In the genomic region with DNA sequence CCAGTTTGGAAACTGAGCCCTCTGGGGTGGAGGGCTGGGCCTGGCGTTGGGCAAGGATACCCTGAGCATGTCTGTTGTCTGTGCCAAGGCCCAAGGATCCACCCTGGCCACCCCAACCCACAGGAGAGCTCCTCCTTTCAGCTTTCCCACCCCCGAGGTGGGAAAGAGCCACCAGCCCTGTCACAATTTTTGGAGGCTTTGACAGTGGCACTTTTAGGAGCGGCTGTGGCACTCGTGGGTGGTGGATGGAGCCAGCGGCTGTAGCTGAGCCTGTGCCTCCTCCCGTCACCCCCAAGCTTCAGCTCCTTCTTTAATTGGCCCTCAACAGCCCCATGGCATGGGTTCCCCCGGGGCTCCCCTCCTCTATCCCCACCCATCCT, we compare ENCODE assay signal across 14 cellular contexts. TPM values are rescaled to one million over a fixed set of nuclear protein-coding genes. Genes with fewer than 3 reads are reported as not detected.
A peak's percentile ranks its signal among the peaks of the same experiment; 100 is the strongest.
DNase-seq lines count a peak whose midpoint lies in the region; ATAC-seq lines count a peak whose summit lies in the region.
"Had no signal": no experiment of that assay in that cellular context is flagged by ENCODE, and none has a peak within 500 bp of the region (broad histone marks: within the 10 kb centered on the region; RNA-seq: fewer than 3 reads in every experiment).

No MANE protein-coding gene starts in this region.

- no peak overlapping the region for H2BK12ac ChIP-seq in neuronal stem cell (ENCODE audit: low read length)

- no peak overlapping the region for H2AFZ ChIP-seq in neuronal stem cell (ENCODE audit: low read length)

- H3K4me3 Mint-ChIP-seq in activated T-helper 2 cell treated with anti-CD3 and anti-CD28 coated beads, Interferon-gamma antibody, Interleukin-2, Interleukin-4, amounts not matched to agents 10 μg/mL and 5 μg/mL and 100 μg/mL, durations not matched to agents 14 hours and 24 hours and 36 hours (ENCODE audit: low read depth): no peak overlapping the region
- H3K4me3 Mint-ChIP-seq: CD8-positive, alpha-beta T cell; H9; IgD-negative memory B cell had no signal

- no peaks in the 10 kb centered on the region for H3K27me3 Mint-ChIP-seq in activated T-helper 2 cell treated with anti-CD3 and anti-CD28 coated beads, Interferon-gamma antibody, Interleukin-2, Interleukin-4, amounts not matched to agents 10 μg/mL and 5 μg/mL and 100 μg/mL, durations not matched to agents 14 hours and 24 hours and 36 hours (ENCODE audit: low read depth)
- H3K27me3 Mint-ChIP-seq: IgD-negative memory B cell had no signal

- peak overlapping the region; percentile 85; the same call in 1 of the 2 replicates for H3K27ac ChIP-seq in BLaER1
- H3K27ac ChIP-seq in BLaER1 treated with 17β-estradiol and CSF1 and Interleukin-3, amounts not matched to agents 10 nM and 100 nM: no peak overlapping the region
- H3K27ac ChIP-seq in neuronal stem cell (replicated peaks; ENCODE audit: low read length): no peak overlapping the region
- no peak overlapping the region for H3K27ac ChIP-seq in aorta (ENCODE audit: low read depth in 1 of 2, low read length in 2 of 2)

- no peaks in the 10 kb centered on the region for H3K9me3 ChIP-seq in BLaER1
- H3K9me3 ChIP-seq in BLaER1 treated with 17β-estradiol and CSF1 and Interleukin-3, amounts not matched to agents 10 nM and 100 nM (replicated peaks in 1 of 11): no peaks in the 10 kb centered on the region
- H3K9me3 ChIP-seq in neuronal stem cell (replicated peaks in 1 of 2; ENCODE audit: control insufficient read depth in 2 of 2, insufficient read depth in 1 of 2, low read depth in 1 of 2, low read length in 2 of 2): peaks cover 0 to 10% of the 10 kb centered on the region in 2 donors
- H3K9me3 ChIP-seq in aorta (ENCODE audit: control insufficient read depth, low read length): no peaks in the 10 kb centered on the region

- peak overlapping the region; percentile 25 for H3K23ac ChIP-seq in neuronal stem cell (ENCODE audit: low read depth, low read length, poor library complexity)

- H2BK5ac ChIP-seq in neuronal stem cell (ENCODE audit: low read length): peak overlapping the region; percentile 66

- DNase-seq in neuronal stem cell (ENCODE audit: low spot score) (no peak), aorta (peak; percentile 27 to 49)
- no peak for DNase-seq in activated T-helper 2 cell treated with anti-CD3 and anti-CD28 coated beads, Interferon-gamma antibody, Interleukin-2, Interleukin-4, amounts not matched to agents 10 μg/mL and 5 μg/mL and 100 μg/mL, durations not matched to agents 14 hours and 24 hours and 36 hours (ENCODE audit: low spot score)
- DNase-seq: ACHN; AML-193; Calu3; CD8-positive, alpha-beta T cell; DMS79 treated with DMSO at 0.1 percent for 48 hours; GF-D8; H9 had no signal

- H4K20me1 ChIP-seq in BLaER1: no peaks in the 10 kb centered on the region
- peaks cover 0 to 23% (median 0%) of the 10 kb centered on the region in 11 experiments; a peak in 3 of 22 replicates for H4K20me1 ChIP-seq in BLaER1 treated with 17β-estradiol and CSF1 and Interleukin-3, amounts not matched to agents 10 nM and 100 nM

- no peak overlapping the region for H2BK120ac ChIP-seq in neuronal stem cell (ENCODE audit: low read depth, low read length)

- intact Hi-C loops in aorta (cut with DNase I): no loop called here
- intact Hi-C loops in activated T-helper 2 cell treated with anti-CD3 and anti-CD28 coated beads, Interferon-gamma antibody, Interleukin-2, Interleukin-4, amounts not matched to agents 10 μg/mL and 5 μg/mL and 100 μg/mL, durations not matched to agents 14 hours and 24 hours and 36 hours (cut with micrococcal nuclease): no loop called here

- peak overlapping the region; percentile 75 for H3K14ac ChIP-seq in neuronal stem cell (ENCODE audit: low read length)

- no peak overlapping the region for H4K8ac ChIP-seq in neuronal stem cell (ENCODE audit: low read depth, low read length)

- H2BK15ac ChIP-seq in neuronal stem cell (ENCODE audit: low read length): no peak overlapping the region

- H4K91ac ChIP-seq in neuronal stem cell (ENCODE audit: low read depth, low read length, poor library complexity): no peak overlapping the region

- H3K9ac ChIP-seq in BLaER1 (no peak overlapping the region), neuronal stem cell (ENCODE audit: low read depth, low read length, poor library complexity) (no peak overlapping the region)
- 0 out of 22 replicates have a peak overlapping the region, but pooled peaks of 1 of the 11 experiments have one; percentile 9 for H3K9ac ChIP-seq in BLaER1 treated with 17β-estradiol and CSF1 and Interleukin-3, amounts not matched to agents 10 nM and 100 nM

- WGBS in neuronal stem cell (ENCODE audit: extremely low coverage in 2 of 2, insufficient read length in 2 of 2, insufficient replicate concordance in 1 of 2), 2 donors: no CpG with 5 or more reads among the region's 7 CpGs
- WGBS in aorta, 2 donors: 80 to 81% methylated on average over 7 of the region's 7 CpGs

- no peak overlapping the region for H3K18ac ChIP-seq in neuronal stem cell (ENCODE audit: low read length)

- H3K36me3 ChIP-seq in BLaER1: no peaks in the 10 kb centered on the region
- no peaks in the 10 kb centered on the region for H3K36me3 ChIP-seq in BLaER1 treated with 17β-estradiol and CSF1 and Interleukin-3, amounts not matched to agents 10 nM and 100 nM
- H3K36me3 ChIP-seq in neuronal stem cell (replicated peaks in 1 of 2; ENCODE audit: control insufficient read depth in 2 of 2, insufficient read depth in 2 of 2, low read length in 2 of 2): no peaks in the 10 kb centered on the region
- no peaks in the 10 kb centered on the region for H3K36me3 ChIP-seq in aorta (ENCODE audit: control insufficient read depth in 1 of 2, insufficient read depth in 2 of 2, low read length in 1 of 2)

- H3K27me3 ChIP-seq in BLaER1 (no peaks in the 10 kb centered on the region), neuronal stem cell (ENCODE audit: control insufficient read depth in 3 of 3, insufficient read depth in 3 of 3, low read depth in 1 of 3, low read length in 3 of 3) (peaks cover 0 to 32% (median 0%) of the 10 kb centered on the region in 3 experiments), aorta (ENCODE audit: control insufficient read depth in 1 of 2, insufficient read depth in 2 of 2, low read length in 1 of 2) (no peaks in the 10 kb centered on the region)
- H3K27me3 ChIP-seq in BLaER1 treated with 17β-estradiol and CSF1 and Interleukin-3, amounts not matched to agents 10 nM and 100 nM: peaks cover 0 to 18% (median 0%) of the 10 kb centered on the region in 11 experiments; a peak in 3 of 22 replicates

- no peak overlapping the region for H3K27ac Mint-ChIP-seq in activated T-helper 2 cell treated with anti-CD3 and anti-CD28 coated beads, Interferon-gamma antibody, Interleukin-2, Interleukin-4, amounts not matched to agents 10 μg/mL and 5 μg/mL and 100 μg/mL, durations not matched to agents 14 hours and 24 hours and 36 hours
- H3K27ac Mint-ChIP-seq: CD8-positive, alpha-beta T cell; H9; IgD-negative memory B cell had no signal

- H2AK5ac ChIP-seq in neuronal stem cell (ENCODE audit: low read depth, low read length): peak overlapping the region; percentile 83

- H3K4me3 ChIP-seq in BLaER1 (no peak overlapping the region), neuronal stem cell (ENCODE audit: low read length in 2 of 2) (no peak overlapping the region), aorta (ENCODE audit: low read length in 2 of 2) (no peak overlapping the region)
- H3K4me3 ChIP-seq in BLaER1 treated with 17β-estradiol and CSF1 and Interleukin-3, amounts not matched to agents 10 nM and 100 nM: no peak overlapping the region

- peaks cover 1% of the 10 kb centered on the region for H3K79me1 ChIP-seq in neuronal stem cell (ENCODE audit: low read depth, low read length)

- no peak for ATAC-seq in aorta (ENCODE audit: low FRiP score)
- ATAC-seq in GM18907 (IDR thresholded peaks at IDR 0.05; ENCODE audit: unreplicated experiment): no peak
- ATAC-seq: CD8-positive, alpha-beta T cell had no signal

- peak overlapping the region; percentile 90 for H3K4me2 ChIP-seq in BLaER1
- peak overlapping the region in 8 of 11 experiments; percentile 37 to 95 (median 80); a peak in 13 of 22 replicates for H3K4me2 ChIP-seq in BLaER1 treated with 17β-estradiol and CSF1 and Interleukin-3, amounts not matched to agents 10 nM and 100 nM
- no peak overlapping the region for H3K4me2 ChIP-seq in neuronal stem cell (ENCODE audit: insufficient read depth, low read length, poor library complexity, severe bottlenecking)

- H3K4me1 ChIP-seq in BLaER1 (peaks cover 100% of the 10 kb centered on the region), neuronal stem cell (ENCODE audit: control insufficient read depth in 2 of 2, insufficient read depth in 1 of 2, low read depth in 1 of 2, low read length in 2 of 2) (peaks cover 0 to 8% of the 10 kb centered on the region in 2 donors), aorta (ENCODE audit: control insufficient read depth in 1 of 2, insufficient read depth in 2 of 2, low read length in 2 of 2) (no peaks in the 10 kb centered on the region)
- H3K4me1 ChIP-seq in BLaER1 treated with 17β-estradiol and CSF1 and Interleukin-3, amounts not matched to agents 10 nM and 100 nM: peaks cover 27 to 100% (median 97%) of the 10 kb centered on the region in 10 experiments

- H3K4me1 Mint-ChIP-seq in activated T-helper 2 cell treated with anti-CD3 and anti-CD28 coated beads, Interferon-gamma antibody, Interleukin-2, Interleukin-4, amounts not matched to agents 10 μg/mL and 5 μg/mL and 100 μg/mL, durations not matched to agents 14 hours and 24 hours and 36 hours (ENCODE audit: low read depth): no peaks in the 10 kb centered on the region
- H3K4me1 Mint-ChIP-seq: IgD-negative memory B cell had no signal

- H3K9me3 Mint-ChIP-seq in activated T-helper 2 cell treated with anti-CD3 and anti-CD28 coated beads, Interferon-gamma antibody, Interleukin-2, Interleukin-4, amounts not matched to agents 10 μg/mL and 5 μg/mL and 100 μg/mL, durations not matched to agents 14 hours and 24 hours and 36 hours: no peaks in the 10 kb centered on the region
- H3K9me3 Mint-ChIP-seq: CD8-positive, alpha-beta T cell; IgD-negative memory B cell had no signal

- H3K4ac ChIP-seq in neuronal stem cell (ENCODE audit: low read length): no peak overlapping the region

- H3K36me3 Mint-ChIP-seq in activated T-helper 2 cell treated with anti-CD3 and anti-CD28 coated beads, Interferon-gamma antibody, Interleukin-2, Interleukin-4, amounts not matched to agents 10 μg/mL and 5 μg/mL and 100 μg/mL, durations not matched to agents 14 hours and 24 hours and 36 hours (ENCODE audit: low read depth): no peaks in the 10 kb centered on the region
- H3K36me3 Mint-ChIP-seq: CD8-positive, alpha-beta T cell; IgD-negative memory B cell had no signal

RNA-seq across cellular contexts. Expression of gene ZNF862, which starts 18.2 kb away (rescaled TPM):
- polyA plus RNA-seq in neuronal stem cell (2013, experiment 1 of 2): 7.1 TPM
- 6.8 TPM for polyA plus RNA-seq in neuronal stem cell (2013, experiment 2 of 2)
- total RNA-seq in aorta: 10 to 100 TPM; 15.8 to 30.1 TPM
- polyA plus RNA-seq in aorta: 1 to 10 TPM; 2.9 to 8.0 TPM
- total RNA-seq in activated T-helper 2 cell treated with anti-CD3 and anti-CD28 coated beads, Interferon-gamma antibody, Interleukin-2, Interleukin-4, amounts not matched to agents 10 μg/mL and 5 μg/mL and 100 μg/mL, durations not matched to agents 14 hours and 24 hours and 36 hours: 14.6 and 16.4 TPM in 2 replicates

RNA-seq across cellular contexts. Expression of gene ZNF467, which starts 46.6 kb away (rescaled TPM):
- polyA plus RNA-seq in neuronal stem cell (2013, experiment 1 of 2): 6.2 TPM
- 6.1 TPM for polyA plus RNA-seq in neuronal stem cell (2013, experiment 2 of 2)
- 10 to 100 TPM; 13.3 to 18.5 TPM for total RNA-seq in aorta
- 1 to 10 TPM; 2.1 to 5.7 TPM for polyA plus RNA-seq in aorta
- total RNA-seq in activated T-helper 2 cell treated with anti-CD3 and anti-CD28 coated beads, Interferon-gamma antibody, Interleukin-2, Interleukin-4, amounts not matched to agents 10 μg/mL and 5 μg/mL and 100 μg/mL, durations not matched to agents 14 hours and 24 hours and 36 hours: not detected in 2 replicates
- polyA plus RNA-seq: IgD-negative memory B cell had no signal

RNA-seq across cellular contexts. Expression of gene ATP6V0E2, which starts 53.8 kb away (rescaled TPM):
- polyA plus RNA-seq in neuronal stem cell (2013, experiment 1 of 2): 63.8 TPM
- 60.2 TPM for polyA plus RNA-seq in neuronal stem cell (2013, experiment 2 of 2)
- total RNA-seq in aorta: 10 to 100 TPM; 12.2 to 19.9 TPM
- 10 to 100 TPM; 16.0 to 24.3 TPM for polyA plus RNA-seq in aorta
- total RNA-seq in activated T-helper 2 cell treated with anti-CD3 and anti-CD28 coated beads, Interferon-gamma antibody, Interleukin-2, Interleukin-4, amounts not matched to agents 10 μg/mL and 5 μg/mL and 100 μg/mL, durations not matched to agents 14 hours and 24 hours and 36 hours: 50.2 and 54.3 TPM in 2 replicates

Comparison
In these comparisons a context has a peak if more than half of its experiments do, and no peak if none do; other contexts are left out.
1. DNase-seq: peak in aorta (2 of 2); none in neuronal stem cell (single experiment) and activated T-helper 2 cell treated with anti-CD3 and anti-CD28 coated beads, Interferon-gamma antibody, Interleukin-2, Interleukin-4, amounts not matched to agents 10 μg/mL and 5 μg/mL and 100 μg/mL, durations not matched to agents 14 hours and 24 hours and 36 hours (single experiment).
2. RNA of gene ZNF467, which starts 46.6 kb away (total RNA-seq): 13.3 to 18.5 TPM in aorta; not detected in activated T-helper 2 cell treated with anti-CD3 and anti-CD28 coated beads, Interferon-gamma antibody, Interleukin-2, Interleukin-4, amounts not matched to agents 10 μg/mL and 5 μg/mL and 100 μg/mL, durations not matched to agents 14 hours and 24 hours and 36 hours; every median in the first group is over 10 times any median in the second.